ENCODE assay signal across 8 cellular contexts in genomic region chr20:17681741-17682102, GRCh38. TPM values are rescaled to one million over a fixed set of nuclear protein-coding genes. Genes with fewer than 3 reads are reported as not detected.
DNase-seq lines count a peak whose midpoint lies in the region; ATAC-seq and TF ChIP-seq lines count a peak whose summit lies in the region.

No MANE protein-coding gene starts in this region.

- peaks cover 30% of the 10 kb centered on the region for H3K4me1 Mint-ChIP-seq in activated T-helper 2 cell treated with anti-CD3 and anti-CD28 coated beads, Interferon-gamma antibody, Interleukin-2, Interleukin-4, amounts not matched to agents 10 μg/mL and 5 μg/mL and 100 μg/mL, durations not matched to agents 14 hours and 24 hours and 36 hours (ENCODE audit: low read depth)
- peaks cover 32% of the 10 kb centered on the region for H3K4me1 Mint-ChIP-seq in type B pancreatic cell (ENCODE audit: unreplicated experiment)

- H3K36me3 Mint-ChIP-seq in activated T-helper 2 cell treated with anti-CD3 and anti-CD28 coated beads, Interferon-gamma antibody, Interleukin-2, Interleukin-4, amounts not matched to agents 10 μg/mL and 5 μg/mL and 100 μg/mL, durations not matched to agents 14 hours and 24 hours and 36 hours (ENCODE audit: low read depth) = peaks cover 33% of the 10 kb centered on the region
- peaks cover 18% of the 10 kb centered on the region for H3K36me3 Mint-ChIP-seq in type B pancreatic cell

- H3K27me3 ChIP-seq in layer of hippocampus (ENCODE audit: control insufficient read depth, insufficient read depth, low read length) = no peaks in the 10 kb centered on the region

- DNase-seq in activated CD4-positive, alpha-beta T cell treated with anti-CD3 and anti-CD28 coated beads for 1 hour = peak; percentile 16
- DNase-seq in activated CD4-positive, alpha-beta T cell treated with anti-CD3 and anti-CD28 coated beads for 48 hours = no peak
- DNase-seq in activated T-helper 2 cell treated with anti-CD3 and anti-CD28 coated beads, Interferon-gamma antibody, Interleukin-2, Interleukin-4, amounts not matched to agents 10 μg/mL and 5 μg/mL and 100 μg/mL, durations not matched to agents 14 hours and 24 hours and 36 hours (ENCODE audit: low spot score) = no peak
- no peak for DNase-seq in type B pancreatic cell (ENCODE audit: extremely low spot score, unreplicated experiment)
- DNase-seq in DMS53 (lab: John Stamatoyannopoulos, UW) = no peak
- no peak for DNase-seq in left lobe of liver (ENCODE audit: low spot score)

- intact Hi-C loops in activated T-helper 2 cell treated with anti-CD3 and anti-CD28 coated beads, Interferon-gamma antibody, Interleukin-2, Interleukin-4, amounts not matched to agents 10 μg/mL and 5 μg/mL and 100 μg/mL, durations not matched to agents 14 hours and 24 hours and 36 hours (cut with micrococcal nuclease) = loop anchor here (1.0 to 5.0 kb wide), 9 partner anchors 111 to 606 kb away; partner anchors contain the start of genes DSTN, KAT14, PET117 and ZNF133

- peak overlapping the region; percentile 84 for H3K27ac Mint-ChIP-seq in activated T-helper 2 cell treated with anti-CD3 and anti-CD28 coated beads, Interferon-gamma antibody, Interleukin-2, Interleukin-4, amounts not matched to agents 10 μg/mL and 5 μg/mL and 100 μg/mL, durations not matched to agents 14 hours and 24 hours and 36 hours
- H3K27ac Mint-ChIP-seq in type B pancreatic cell = peak overlapping the region; percentile 86

- H3K4me3 Mint-ChIP-seq in activated T-helper 2 cell treated with anti-CD3 and anti-CD28 coated beads, Interferon-gamma antibody, Interleukin-2, Interleukin-4, amounts not matched to agents 10 μg/mL and 5 μg/mL and 100 μg/mL, durations not matched to agents 14 hours and 24 hours and 36 hours (ENCODE audit: low read depth) = peak overlapping the region; percentile 84
- peak overlapping the region; percentile 88 for H3K4me3 Mint-ChIP-seq in type B pancreatic cell

- no peak for TF ChIP-seq CTCF in type B pancreatic cell (conservative IDR thresholded peaks at IDR 0.05)

- peak; percentile 21 for ATAC-seq in HG02943 (IDR thresholded peaks at IDR 0.05; ENCODE audit: low read depth, unreplicated experiment)
- no peak for ATAC-seq in left lobe of liver

- H3K9me3 Mint-ChIP-seq in activated T-helper 2 cell treated with anti-CD3 and anti-CD28 coated beads, Interferon-gamma antibody, Interleukin-2, Interleukin-4, amounts not matched to agents 10 μg/mL and 5 μg/mL and 100 μg/mL, durations not matched to agents 14 hours and 24 hours and 36 hours = no peaks in the 10 kb centered on the region
- no peaks in the 10 kb centered on the region for H3K9me3 Mint-ChIP-seq in type B pancreatic cell

- H3K27me3 Mint-ChIP-seq in activated T-helper 2 cell treated with anti-CD3 and anti-CD28 coated beads, Interferon-gamma antibody, Interleukin-2, Interleukin-4, amounts not matched to agents 10 μg/mL and 5 μg/mL and 100 μg/mL, durations not matched to agents 14 hours and 24 hours and 36 hours (ENCODE audit: low read depth) = peaks cover 25% of the 10 kb centered on the region
- peaks cover 22% of the 10 kb centered on the region for H3K27me3 Mint-ChIP-seq in type B pancreatic cell

- peak overlapping the region; percentile 82 for H3K27ac ChIP-seq in layer of hippocampus (ENCODE audit: low read depth, low read length)

RNA-seq across cellular contexts. Expression of gene RRBP1, which starts 0.3 kb away (rescaled TPM):
- 73.1 and 73.6 TPM in 2 replicates for total RNA-seq in activated T-helper 2 cell treated with anti-CD3 and anti-CD28 coated beads, Interferon-gamma antibody, Interleukin-2, Interleukin-4, amounts not matched to agents 10 μg/mL and 5 μg/mL and 100 μg/mL, durations not matched to agents 14 hours and 24 hours and 36 hours
- total RNA-seq in type B pancreatic cell (ENCODE audit: low replicate concordance) = 161 and 230 TPM in 2 replicates
- 191 TPM for total RNA-seq in left lobe of liver

RNA-seq across cellular contexts. Expression of gene BANF2, which starts 18.0 kb away (rescaled TPM):
- not detected in 2 replicates for total RNA-seq in activated T-helper 2 cell treated with anti-CD3 and anti-CD28 coated beads, Interferon-gamma antibody, Interleukin-2, Interleukin-4, amounts not matched to agents 10 μg/mL and 5 μg/mL and 100 μg/mL, durations not matched to agents 14 hours and 24 hours and 36 hours
- not detected in 2 replicates for total RNA-seq in type B pancreatic cell (ENCODE audit: low replicate concordance)
- total RNA-seq in left lobe of liver = not detected
